Comparison of ENCODE assay signal across 8 cellular contexts in genomic region chr1:904271-904950, GRCh38. TPM values are rescaled to one million over a fixed set of nuclear protein-coding genes. Genes with fewer than 3 reads are reported as not detected.
DNase-seq lines count a peak whose midpoint lies in the region; ATAC-seq lines count a peak whose summit lies in the region.

No MANE protein-coding gene starts in this region.

- DNase-seq in DMS79 (lab: John Stamatoyannopoulos, UW) = peak; percentile 59
- peak; percentile 65 to 93 for DNase-seq in NCI-H526 (lab: John Stamatoyannopoulos, UW)
- DNase-seq in activated CD4-positive, alpha-beta T cell treated with anti-CD3 and anti-CD28 coated beads, Interleukin-2, amount 50 U/mL, for 48 hours = peak; percentile 84 to 87
- DNase-seq in dermis blood vessel endothelial cell = peak; percentile 85
- peak; percentile 71 to 79 for DNase-seq in lung microvascular endothelial cell (ENCODE audit: low read depth in 2 of 2)
- DNase-seq in stimulated activated CD8-positive, alpha-beta memory T cell treated with anti-CD3 and anti-CD28 coated beads, Interleukin-15, amount 100 ng/mL, for 1 hour (ENCODE audit: low read depth) = peak; percentile 66

- peak; percentile 68 for ATAC-seq in HG02759 (IDR thresholded peaks at IDR 0.05; ENCODE audit: unreplicated experiment)
- ATAC-seq in GM19395 (IDR thresholded peaks at IDR 0.05; ENCODE audit: unreplicated experiment) = no peak

RNA-seq across cellular contexts. Expression of gene SAMD11, which starts 19.3 kb away (rescaled TPM):
- total RNA-seq in dermis blood vessel endothelial cell (0.19 and 0.68 TPM in 2 replicates), lung microvascular endothelial cell (not detected in 2 replicates)

RNA-seq across cellular contexts. Expression of gene NOC2L, which starts 54.6 kb away (rescaled TPM):
- total RNA-seq in dermis blood vessel endothelial cell = 70.5 and 98.0 TPM in 2 replicates
- total RNA-seq in lung microvascular endothelial cell = 51.4 and 58.3 TPM in 2 replicates

RNA-seq across cellular contexts. Expression of gene KLHL17, which starts 56.0 kb away (rescaled TPM):
- total RNA-seq in dermis blood vessel endothelial cell = 5.4 and 8.0 TPM in 2 replicates
- total RNA-seq in lung microvascular endothelial cell = 2.2 and 3.6 TPM in 2 replicates
